Comparison of ENCODE assay signal across 17 cellular contexts in the genomic region with DNA sequence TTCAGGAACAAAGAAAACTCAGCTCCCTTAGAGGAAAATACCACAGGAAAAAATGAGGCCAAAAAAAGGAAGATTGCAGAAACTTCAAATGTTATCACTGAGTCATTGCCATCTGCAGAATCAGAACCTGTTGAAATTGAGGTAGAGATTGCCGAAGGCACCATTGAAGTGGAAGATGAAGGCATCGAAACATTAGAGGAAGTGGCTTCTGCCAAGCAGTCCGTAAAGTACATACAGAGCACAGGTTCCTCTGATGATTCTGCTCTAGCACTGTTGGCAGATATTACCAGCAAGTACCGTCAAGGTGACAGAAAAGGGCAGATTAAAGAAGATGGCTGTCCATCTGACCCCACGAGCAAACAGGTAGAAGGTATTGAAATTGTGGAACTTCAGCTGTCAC. TPM values are rescaled to one million over a fixed set of nuclear protein-coding genes. Genes with fewer than 3 reads are reported as not detected.
DNase-seq lines count a peak whose midpoint lies in the region; ATAC-seq and TF ChIP-seq lines count a peak whose summit lies in the region.
"Had no signal": no experiment of that assay in that cellular context is flagged by ENCODE, and none has a peak within 500 bp of the region (broad histone marks: within the 10 kb centered on the region; RNA-seq: fewer than 3 reads in every experiment).

No MANE protein-coding gene starts in this region.

- H3K9me3 ChIP-seq in DND-41 (ENCODE audit: insufficient read depth, low read length, severe bottlenecking) (no peaks in the 10 kb centered on the region), mammary epithelial cell (replicated peaks; ENCODE audit: insufficient read depth, low read length) (no peaks in the 10 kb centered on the region), left ventricle myocardium inferior (replicated peaks) (no peaks in the 10 kb centered on the region)
- H3K9me3 ChIP-seq: ascending aorta, heart right ventricle, left lung, right lobe of liver had no signal

- DNase-seq in CD14-positive monocyte (ENCODE audit: low spot score) (no peak), DND-41 (no peak), SIG-M5 treated with dmso at 0.1 percent for 504 hours (lab: John Stamatoyannopoulos, UW; ENCODE audit: unreplicated experiment) (peak; percentile 76), mammary epithelial cell (no peak), NAMALWA (ENCODE audit: low spot score) (no peak), HK-2 (ENCODE audit: unreplicated experiment) (no peak), left ventricle myocardium inferior (no peak)
- DNase-seq: heart right ventricle; left lung; NCI-H187; NCI-H510A treated with DMSO at 0.1 percent for 48 hours; right lobe of liver; stimulated activated CD4-positive, alpha-beta T cell treated with anti-CD3 and anti-CD28 coated beads, Interleukin-4, amount 100 ng/mL, for 1 hour had no signal

- H3K27me3 Mint-ChIP-seq in CD14-positive monocyte (ENCODE audit: low read depth in 3 of 3) = no peaks in the 10 kb centered on the region

- H3K4me3 Mint-ChIP-seq in CD14-positive monocyte = no peak overlapping the region
- H3K4me3 Mint-ChIP-seq: GM23338 had no signal

- H2AFZ ChIP-seq in DND-41 (ENCODE audit: low read depth, low read length) (no peak overlapping the region), mammary epithelial cell (ENCODE audit: low read depth, low read length) (no peak overlapping the region)
- H2AFZ ChIP-seq: GM23338 had no signal

- H3K4me2 ChIP-seq in DND-41 (ENCODE audit: insufficient read depth, low read length) = no peak overlapping the region
- H3K4me2 ChIP-seq in mammary epithelial cell (ENCODE audit: insufficient read depth, low read depth, low read length) = no peak overlapping the region
- H3K4me2 ChIP-seq: GM23338 had no signal

- H3K36me3 ChIP-seq in DND-41 (ENCODE audit: insufficient read depth, low read length) (peaks cover 81% of the 10 kb centered on the region), mammary epithelial cell (ENCODE audit: insufficient read depth, low read length) (peaks cover 19% of the 10 kb centered on the region), left ventricle myocardium inferior (peaks cover 44% of the 10 kb centered on the region)

- peaks cover 11% of the 10 kb centered on the region; the same call in 1 of the 2 replicates for H4K20me1 ChIP-seq in DND-41 (ENCODE audit: insufficient read depth, low read length)
- no peaks in the 10 kb centered on the region for H4K20me1 ChIP-seq in mammary epithelial cell (ENCODE audit: insufficient read depth, low read length)

- no peaks in the 10 kb centered on the region for H3K9me3 Mint-ChIP-seq in CD14-positive monocyte
- H3K9me3 Mint-ChIP-seq: GM23338 had no signal

- WGBS in mammary epithelial cell (ENCODE audit: low coverage, missing lambda C conversion rate) = 100% methylated on average over 5 of the region's 5 CpGs

- peaks cover 13% of the 10 kb centered on the region for H3K4me1 Mint-ChIP-seq in CD14-positive monocyte

- peaks cover 42 to 64% of the 10 kb centered on the region in 2 donors for H3K36me3 Mint-ChIP-seq in CD14-positive monocyte

- TSS peak; percentile 65 for BruUV-seq in mammary epithelial cell (replicated peaks; lab: Mats Ljungman, UMichigan)

- no peak for TF ChIP-seq CTCF in CD14-positive monocyte (IDR thresholded peaks at IDR 0.05)
- no peak for TF ChIP-seq CTCF in DND-41 (IDR thresholded peaks at IDR 0.05; ENCODE audit: borderline replicate concordance, extremely low read depth, low read length, poor library complexity, severe bottlenecking)
- TF ChIP-seq CTCF in mammary epithelial cell (conservative IDR thresholded peaks at IDR 0.05 in 1 of 2, IDR thresholded peaks at IDR 0.05 in 1 of 2; ENCODE audit: extremely low read depth in 1 of 2, insufficient read depth in 1 of 2, low read depth in 1 of 2, low read length in 2 of 2) = no peak
- no peak for TF ChIP-seq CTCF in left ventricle myocardium inferior (IDR thresholded peaks at IDR 0.05; ENCODE audit: borderline replicate concordance)

- H3K79me2 ChIP-seq in DND-41 (ENCODE audit: insufficient read depth, low read length) = peaks cover 34% of the 10 kb centered on the region; the same call in 1 of the 2 replicates
- peaks cover 22% of the 10 kb centered on the region for H3K79me2 ChIP-seq in mammary epithelial cell (ENCODE audit: insufficient read depth, low read length)

- H3K4me3 ChIP-seq in DND-41 (ENCODE audit: low read depth in 1 of 2, low read length in 2 of 2) (no peak overlapping the region), mammary epithelial cell (replicated peaks in 1 of 3; ENCODE audit: insufficient read depth in 1 of 3, low read depth in 2 of 3, low read length in 3 of 3) (no peak overlapping the region), left ventricle myocardium inferior (no peak overlapping the region)
- H3K4me3 ChIP-seq: ascending aorta, GM23338, heart right ventricle, left lung, right lobe of liver had no signal

- H3K9ac ChIP-seq in DND-41 (ENCODE audit: low read depth, low read length) (no peak overlapping the region), mammary epithelial cell (ENCODE audit: insufficient read depth, low read length) (no peak overlapping the region)

- intact Hi-C loops in CD14-positive monocyte (cut with micrococcal nuclease) = no loop called here
- intact Hi-C loops in mammary epithelial cell (cut with micrococcal nuclease) = no loop called here
- intact Hi-C loops in left ventricle myocardium inferior (cut with micrococcal nuclease) = no loop called here

- H3K4me1 ChIP-seq in DND-41 (ENCODE audit: insufficient read depth, low read length) = no peaks in the 10 kb centered on the region
- H3K4me1 ChIP-seq in mammary epithelial cell (ENCODE audit: insufficient read depth, low read length) = no peaks in the 10 kb centered on the region
- peaks cover 2% of the 10 kb centered on the region for H3K4me1 ChIP-seq in left ventricle myocardium inferior
- H3K4me1 ChIP-seq: left lung, right lobe of liver had no signal

- H3K27ac ChIP-seq in DND-41 (ENCODE audit: low read length) = no peak overlapping the region
- H3K27ac ChIP-seq in mammary epithelial cell (ENCODE audit: insufficient read depth, low read depth, low read length) = no peak overlapping the region
- H3K27ac ChIP-seq in left ventricle myocardium inferior (replicated peaks) = no peak overlapping the region
- H3K27ac ChIP-seq: ascending aorta, heart right ventricle, right lobe of liver had no signal

- H3K27me3 ChIP-seq in DND-41 (ENCODE audit: insufficient read depth, low read length, poor library complexity) (no peaks in the 10 kb centered on the region), mammary epithelial cell (ENCODE audit: insufficient read depth, low read length) (no peaks in the 10 kb centered on the region), left ventricle myocardium inferior (ENCODE audit: low read depth) (no peaks in the 10 kb centered on the region)
- H3K27me3 ChIP-seq: ascending aorta, heart right ventricle, left lung, right lobe of liver had no signal

- CTCF ChIA-PET in mammary epithelial cell (lab: Charles Lee; ENCODE audit: low non-redundant PET) = no interaction called here

- ATAC-seq in DND-41 (ENCODE audit: insufficient read depth, low read depth) (peak; percentile 37; the same call in 2 of the 3 replicates), HG03196 (IDR thresholded peaks at IDR 0.05; ENCODE audit: unreplicated experiment) (no peak)
- ATAC-seq: esophagus mucosa, GM23338, heart right ventricle, left lung, right lobe of liver had no signal

- in situ Hi-C loops in mammary epithelial cell (cut with MboI; ENCODE audit: low sequenced_read_pairs in 2 of 2) = no loop called here

- H3K27ac Mint-ChIP-seq in CD14-positive monocyte = peak overlapping the region in 4 of 7 donors; percentile 31 to 69 (median 62)
- H3K27ac Mint-ChIP-seq: GM23338 had no signal

- dilution Hi-C loops in mammary epithelial cell (cut with HindIII; ENCODE audit: low sequenced_read_pairs) = no loop called here

RNA-seq across cellular contexts. Expression of a gene that starts 30.8 kb away (rescaled TPM):
- polyA plus RNA-seq in CD14-positive monocyte (not detected), mammary epithelial cell (0.07 TPM)
- total RNA-seq in mammary epithelial cell (under 1 TPM; under 0.01 to 0.26 TPM), left ventricle myocardium inferior (0.25 TPM)
- polyA minus RNA-seq in mammary epithelial cell = 1.5 TPM
- total RNA-seq: ascending aorta, esophagus mucosa, GM23338 had no signal
- polyA plus RNA-seq: GM23338 had no signal

RNA-seq across cellular contexts. Expression of a gene that starts 40.5 kb away (rescaled TPM):
- polyA plus RNA-seq in CD14-positive monocyte (10 to 100 TPM; 13.4 to 17.2 TPM), mammary epithelial cell (20.1 TPM)
- total RNA-seq in mammary epithelial cell (10 to 100 TPM; 28.7 to 36.2 TPM), left ventricle myocardium inferior (15.0 TPM)
- 27.3 TPM for polyA minus RNA-seq in mammary epithelial cell
